39 cellular contexts compared by ENCODE assay signal in the genomic region with DNA sequence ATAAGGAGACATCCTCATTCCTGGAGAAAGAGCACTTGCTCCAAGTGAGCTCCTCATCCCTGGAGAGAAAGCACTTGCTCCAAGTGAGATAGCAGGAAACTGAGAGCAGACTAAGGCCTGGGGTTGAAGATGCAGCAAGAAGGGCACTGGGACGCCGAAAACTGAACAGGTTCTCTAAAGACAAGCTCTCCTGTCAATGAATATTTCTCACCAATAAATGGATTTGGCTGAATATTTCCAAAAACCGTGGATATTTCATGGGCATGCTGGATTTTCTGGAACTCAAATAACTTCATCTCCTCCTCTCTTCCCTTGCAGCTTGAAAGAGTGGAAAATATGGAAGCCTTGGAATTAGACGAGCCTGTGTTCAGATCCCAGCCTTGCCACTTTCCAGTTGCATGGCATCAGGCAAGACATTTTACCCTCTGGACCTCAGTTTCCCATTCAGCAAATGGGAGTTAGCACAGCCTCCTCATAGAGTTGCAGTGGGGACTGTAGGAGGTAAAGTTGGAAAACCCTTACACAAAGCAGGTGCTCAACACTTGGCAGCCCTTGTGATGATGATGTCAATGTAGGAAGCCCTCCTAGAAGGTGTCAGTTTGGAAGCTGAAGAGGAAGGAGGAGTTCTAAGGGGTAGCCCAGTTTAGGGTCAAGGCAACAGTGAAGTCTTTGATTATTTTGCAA. TPM values are rescaled to one million over a fixed set of nuclear protein-coding genes. Genes with fewer than 3 reads are reported as not detected.
"Had no signal": no experiment of that assay in that cellular context is flagged by ENCODE, and none has a peak within 500 bp of the region (broad histone marks: within the 10 kb centered on the region; RNA-seq: fewer than 3 reads in every experiment).

No MANE protein-coding gene starts in this region.

- H3K9me3 ChIP-seq: MG63 had no signal

- H3K36me3 ChIP-seq: MG63 had no signal

- DNase-seq: Kasumi-1, KG1, MG63, MM.1S, MV-4-11, NCI-H1048, NCI-H1092, NCI-H1092 treated with DMSO at 0.1 percent for 48 hours, NCI-H1105, NCI-H1105 treated with DMSO at 0.1 percent for 48 hours, NCI-H1417, NCI-H1417 treated with DMSO at 0.1 percent for 48 hours, NCI-H1436, NCI-H1436 treated with DMSO at 0.1 percent for 48 hours, NCI-H146, NCI-H1694, NCI-H1694 treated with DMSO at 0.1 percent for 48 hours, NCI-H187, NCI-H187 treated with DMSO at 0.1 percent for 48 hours, NCI-H1930, NCI-H2029, NCI-H2029 treated with DMSO at 0.1 percent for 48 hours, NCI-H2081, NCI-H2081 treated with DMSO at 0.1 percent for 48 hours, NCI-H2107, NCI-H2171, NCI-H2171 treated with DMSO at 0.1 percent for 48 hours, NCI-H2227 treated with DMSO at 0.1 percent for 48 hours, NCI-H226, NCI-H345, NCI-H446, NCI-H446 treated with DMSO at 0.1 percent for 48 hours, NCI-H510A, NCI-H510A treated with DMSO at 0.1 percent for 48 hours had no signal

- H3K4me2 ChIP-seq: KMS-11 had no signal

- H3K9ac ChIP-seq: KMS-11 had no signal

- H3K27ac ChIP-seq: KMS-11 had no signal

- H3K4me3 ChIP-seq: MG63 had no signal

RNA-seq across cellular contexts. Expression of a gene that starts 4.4 kb away (rescaled TPM):
- total RNA-seq: LHCN-M2, M059J, MCF 10A, NCI-H460 had no signal

RNA-seq across cellular contexts. Expression of a gene that starts 14.4 kb away (rescaled TPM):
- total RNA-seq: LHCN-M2, M059J, MCF 10A, NCI-H460 had no signal

RNA-seq across cellular contexts. Expression of a gene that starts 32.4 kb away (rescaled TPM):
- total RNA-seq: LHCN-M2, M059J, MCF 10A, NCI-H460 had no signal

RNA-seq across cellular contexts. Expression of a gene that starts 52.6 kb away (rescaled TPM):
- total RNA-seq: LHCN-M2, M059J, MCF 10A, NCI-H460 had no signal
